In genomic region chr18:657311-657997, GRCh38 we compare ENCODE assay signal across 8 cellular contexts. TPM values are rescaled to one million over a fixed set of nuclear protein-coding genes. Genes with fewer than 3 reads are reported as not detected.
DNase-seq lines count a peak whose midpoint lies in the region; ATAC-seq and TF ChIP-seq lines count a peak whose summit lies in the region.

Gene TYMS, plus strand, starts transcription at chr18:657653. Its CDS starts 90 bp downstream, at chr18:657743.

- no peaks in the 10 kb centered on the region for H3K9me2 ChIP-seq in DOHH2 (replicated peaks; ENCODE audit: control insufficient read depth, low read length)

- H3K4me1 Mint-ChIP-seq in neural crest cell = peaks cover 28% of the 10 kb centered on the region

- H3F3A ChIP-seq in DOHH2 (ENCODE audit: control insufficient read depth, insufficient read depth) = no peaks in the 10 kb centered on the region

- DNase-seq in HT1080 (ENCODE audit: low read depth) (peak; percentile 67), NCI-H82 (lab: John Stamatoyannopoulos, UW) (peak; percentile 95), fibroblast of peridontal ligament (ENCODE audit: extremely low read depth) (peak; percentile 49), neural crest cell (ENCODE audit: low read depth, low spot score) (peak; percentile 53), aorta (peak; percentile 51 to 78)
- peak; percentile 85 for DNase-seq in activated CD8-positive, alpha-beta memory T cell treated with anti-CD3 and anti-CD28 coated beads, Interleukin-2, amount 50 U/mL, for 48 hours

- no peaks in the 10 kb centered on the region for H3K27me3 Mint-ChIP-seq in neural crest cell (ENCODE audit: low read depth)

- H3K27ac Mint-ChIP-seq in neural crest cell (ENCODE audit: unreplicated experiment) = peak within 1 kb of the TSS; percentile 98

- peak; percentile 46 for ATAC-seq in GM21515 (IDR thresholded peaks at IDR 0.05; ENCODE audit: unreplicated experiment)
- ATAC-seq in aorta (ENCODE audit: low FRiP score) = peak; percentile 47

- no peaks in the 10 kb centered on the region for H3K27me3 ChIP-seq in DOHH2 (ENCODE audit: control insufficient read depth, low read length)
- peaks cover 0 to 2% of the 10 kb centered on the region in 2 donors for H3K27me3 ChIP-seq in aorta (ENCODE audit: control insufficient read depth in 1 of 2, insufficient read depth in 2 of 2, low read length in 1 of 2)

- intact Hi-C loops in aorta (cut with DNase I) = no loop called here

- H3K4me1 ChIP-seq in DOHH2 (ENCODE audit: control insufficient read depth, low read length) (peaks cover 33% of the 10 kb centered on the region), aorta (ENCODE audit: control insufficient read depth in 1 of 2, insufficient read depth in 2 of 2, low read length in 2 of 2) (no peaks in the 10 kb centered on the region)

- peaks cover 44% of the 10 kb centered on the region for H3K36me3 Mint-ChIP-seq in neural crest cell (ENCODE audit: low read depth)

- peak within 1 kb of the TSS; percentile 88 for H3K4me2 ChIP-seq in DOHH2 (ENCODE audit: low read length)

- H3K27ac ChIP-seq in DOHH2 (ENCODE audit: low read depth, low read length) (peak within 1 kb of the TSS; percentile 76), aorta (ENCODE audit: low read depth in 1 of 2, low read length in 2 of 2) (no peak within 1 kb of the TSS)

- H3K4me3 Mint-ChIP-seq in neural crest cell = peak within 1 kb of the TSS; percentile 99

- peak within 1 kb of the TSS; percentile 79 for H3K4me3 ChIP-seq in DOHH2 (ENCODE audit: low read length)
- H3K4me3 ChIP-seq in aorta (ENCODE audit: low read length in 2 of 2) = peak within 1 kb of the TSS; percentile 24 to 67

- H4K20me1 ChIP-seq in DOHH2 (ENCODE audit: control insufficient read depth, insufficient read depth, low read depth, low read length) = no peaks in the 10 kb centered on the region

- peaks cover 3% of the 10 kb centered on the region for H3K9me3 Mint-ChIP-seq in neural crest cell

- H3K79me2 ChIP-seq in DOHH2 (ENCODE audit: control insufficient read depth, low read length) = peaks cover 86% of the 10 kb centered on the region

- H3K9me3 ChIP-seq in DOHH2 (ENCODE audit: control insufficient read depth, insufficient read depth, low read length) (peaks cover 18% of the 10 kb centered on the region; the same call in 1 of the 2 replicates), aorta (ENCODE audit: control insufficient read depth, low read length) (no peaks in the 10 kb centered on the region)

- 0% methylated on average over 58 to 79 of the region's 79 CpGs for WGBS in aorta, 2 donors

- TF ChIP-seq CTCF in DOHH2 (IDR thresholded peaks at IDR 0.05; ENCODE audit: low read depth, low read length, poor library complexity, severe bottlenecking) (no peak), neural crest cell (conservative IDR thresholded peaks at IDR 0.05) (peak; percentile 18)

- H3K36me3 ChIP-seq in DOHH2 (ENCODE audit: control insufficient read depth, low read length) (peaks cover 47% of the 10 kb centered on the region), aorta (ENCODE audit: control insufficient read depth in 1 of 2, insufficient read depth in 2 of 2, low read length in 1 of 2) (no peaks in the 10 kb centered on the region)

RNA-seq across cellular contexts. Expression of gene TYMS, which starts in this region (rescaled TPM):
- total RNA-seq in HT1080 (2014; rRNA removed; shearing (Covaris generic)) = 59.2 and 135 TPM in 2 replicates
- polyA plus RNA-seq in HT1080 (2015; cell fraction: cytosol; rRNA removed) = 254 and 265 TPM in 2 replicates
- 163 and 176 TPM in 2 replicates for polyA plus RNA-seq in HT1080 (2015; cell fraction: nucleus; rRNA removed)
- 264 and 268 TPM in 2 replicates for total RNA-seq in neural crest cell
- 1 to 10 TPM; 3.4 to 5.3 TPM for total RNA-seq in aorta
- polyA plus RNA-seq in aorta = 1 to 10 TPM; 1.3 to 5.6 TPM
